Comparison of ENCODE assay signal across 12 cellular contexts in the genomic region with DNA sequence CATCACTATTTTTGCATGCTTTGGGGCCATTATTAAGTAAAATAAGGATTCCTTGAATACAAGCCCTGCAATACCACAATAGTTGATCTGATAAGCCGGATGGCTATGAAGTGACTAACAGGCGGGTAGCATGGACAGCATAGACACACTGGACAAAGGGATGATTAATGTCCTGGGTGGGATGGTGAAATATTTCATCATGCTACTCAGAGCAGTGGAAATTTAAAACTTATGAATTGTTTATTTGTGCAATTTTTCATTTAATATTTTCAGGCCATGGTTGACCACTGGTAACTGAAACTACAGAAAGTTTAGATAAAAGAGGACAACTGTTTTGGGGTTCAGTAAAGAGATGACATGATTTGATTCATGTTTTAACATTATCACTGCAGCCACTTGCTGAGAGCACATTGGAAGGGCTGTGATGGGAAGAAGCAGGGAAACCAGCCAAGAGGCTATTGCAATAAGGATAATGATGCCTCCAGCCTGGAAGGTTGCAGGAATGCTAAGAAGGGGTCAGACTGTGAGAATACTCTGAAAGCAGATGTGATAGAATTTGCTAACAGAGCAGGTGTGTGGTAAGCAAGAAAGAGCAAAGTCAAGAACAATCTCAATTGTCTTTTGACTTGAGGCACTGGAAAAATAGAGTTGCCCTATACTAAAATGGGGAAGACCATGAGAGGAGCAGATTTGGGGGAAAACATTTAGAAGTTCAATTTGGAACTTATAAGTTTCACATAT.
A peak's percentile ranks its signal among the peaks of the same experiment; 100 is the strongest.
DNase-seq lines count a peak whose midpoint lies in the region; TF ChIP-seq lines count a peak whose summit lies in the region.
"Had no signal": no experiment of that assay in that cellular context is flagged by ENCODE, and none has a peak within 500 bp of the region (broad histone marks: within the 10 kb centered on the region; RNA-seq: fewer than 3 reads in every experiment).

No MANE protein-coding gene starts in this region.

- no peak overlapping the region for H3K4ac ChIP-seq in trophoblast cell (ENCODE audit: low read depth, low read length)

- H2AFZ ChIP-seq in trophoblast cell (ENCODE audit: insufficient read depth, low read length, poor library complexity), result no peak overlapping the region

- peak overlapping the region; percentile 82 for H2BK5ac ChIP-seq in trophoblast cell (ENCODE audit: low read depth, low read length, poor library complexity)

- H3K79me1 ChIP-seq in trophoblast cell (ENCODE audit: low read length), result peaks cover 4% of the 10 kb centered on the region

- H3K27ac ChIP-seq in epithelial cell of prostate, result peak overlapping the region; percentile 77
- peak overlapping the region; percentile 32 for H3K27ac ChIP-seq in trophoblast cell (ENCODE audit: low read depth, low read length)

- no peak overlapping the region for H2AK5ac ChIP-seq in trophoblast cell (ENCODE audit: low read length)

- TF ChIP-seq CTCF in GM10248 (IDR thresholded peaks at IDR 0.05; ENCODE audit: control extremely low read depth, extremely low read depth, low read depth, missing control alignments), result no peak

- H4K8ac ChIP-seq in trophoblast cell (ENCODE audit: low read depth, low read length), result peak overlapping the region; percentile 54

- peak overlapping the region; percentile 60 for H2BK120ac ChIP-seq in trophoblast cell (ENCODE audit: insufficient read depth, low read length, poor library complexity)

- H3K36me3 ChIP-seq in trophoblast cell (ENCODE audit: control insufficient read depth in 1 of 2, insufficient read depth in 2 of 2, low read length in 2 of 2), result no peaks in the 10 kb centered on the region

- CTCF ChIA-PET in GM10248 (lab: Yijun Ruan, JAX), result interaction anchor here (1.2 to 1.9 kb wide), 3 partner anchors 9 to 13 kb away, joined by 3 to 5 read pairs (median 4); no protein-coding TSS in a partner anchor

- H3K23ac ChIP-seq in trophoblast cell (ENCODE audit: low read length), result no peak overlapping the region

- H3K4me1 ChIP-seq in trophoblast cell (ENCODE audit: control insufficient read depth in 1 of 2, insufficient read depth in 2 of 2, low read length in 2 of 2), result peaks cover 0 to 7% of the 10 kb centered on the region in 2 experiments

- H3K4me2 ChIP-seq in trophoblast cell (ENCODE audit: low read length), result no peak overlapping the region

- peak overlapping the region; percentile 87 for H4K91ac ChIP-seq in trophoblast cell (ENCODE audit: low read depth, low read length)

- no peak overlapping the region for H3K9ac ChIP-seq in trophoblast cell (ENCODE audit: low read length)

- H4K12ac ChIP-seq in trophoblast cell (ENCODE audit: low read depth, low read length), result no peak overlapping the region

- peak overlapping the region; percentile 74 for H3K14ac ChIP-seq in trophoblast cell (ENCODE audit: low read length)

- POLR2A ChIA-PET in GM10248 (lab: Yijun Ruan, JAX), result no interaction called here

- DNase-seq in GM04503 (ENCODE audit: low read depth), result peak; percentile 68
- DNase-seq in epithelial cell of prostate (ENCODE audit: low read depth, low spot score), result peak; percentile 39
- peak; percentile 82 to 96 for DNase-seq in trophoblast cell
- no peak for DNase-seq in NCI-H1694 (lab: John Stamatoyannopoulos, UW)
- no peak for DNase-seq in activated CD4-positive, alpha-beta T cell treated with anti-CD3 and anti-CD28 coated beads for 4 hours
- DNase-seq in GM10248 (ENCODE audit: extremely low spot score), result no peak
- no peak for DNase-seq in activated CD4-positive, alpha-beta T cell treated with anti-CD3 and anti-CD28 coated beads for 48 hours
- DNase-seq: activated CD8-positive, alpha-beta memory T cell treated with anti-CD3 and anti-CD28 coated beads, Interleukin-2, amount 10 ng/mL, durations not matched to agents 7 days and 5 days; DMS79; left colon; NCI-H69 had no signal

- peak overlapping the region; percentile 49 for H2BK12ac ChIP-seq in trophoblast cell (ENCODE audit: low read length)

- H3K18ac ChIP-seq in trophoblast cell (ENCODE audit: low read length), result no peak overlapping the region

- H3K9me3 ChIP-seq in trophoblast cell (ENCODE audit: insufficient read depth, low read depth, low read length), result no peaks in the 10 kb centered on the region

- H3K27me3 ChIP-seq in trophoblast cell (ENCODE audit: insufficient read depth, low read length), result no peaks in the 10 kb centered on the region

- H3K4me3 ChIP-seq in trophoblast cell (ENCODE audit: low read depth, low read length), result no peak overlapping the region

- WGBS in trophoblast cell (ENCODE audit: extremely low coverage, insufficient coverage, insufficient read length), result no CpG with 5 or more reads among the region's 2 CpGs

- H3K79me2 ChIP-seq in trophoblast cell (ENCODE audit: control insufficient read depth, insufficient read depth, low read length, poor library complexity), result no peaks in the 10 kb centered on the region

TF ChIP-seq in PFSK-1, 5 proteins besides CTCF, POLR2A, EP300 and RAD21:
- TF ChIP-seq TAF1 (IDR thresholded peaks at IDR 0.05; ENCODE audit: borderline replicate concordance, insufficient read depth, low read length) (peak; percentile 16; the same call in 1 of the 2 replicates), POLR2AphosphoS5 (IDR thresholded peaks at IDR 0.05; ENCODE audit: low read depth, low read length) (no peak), FOXP2 (optimal IDR thresholded peaks at IDR 0.05; ENCODE audit: borderline replicate concordance, extremely low read depth, extremely low read length, insufficient read depth) (no peak), SIN3A (IDR thresholded peaks at IDR 0.05; ENCODE audit: borderline replicate concordance, insufficient read depth, low read length) (peak; percentile 36; the same call in 1 of the 2 replicates)
- TF ChIP-seq, protein P1, sequence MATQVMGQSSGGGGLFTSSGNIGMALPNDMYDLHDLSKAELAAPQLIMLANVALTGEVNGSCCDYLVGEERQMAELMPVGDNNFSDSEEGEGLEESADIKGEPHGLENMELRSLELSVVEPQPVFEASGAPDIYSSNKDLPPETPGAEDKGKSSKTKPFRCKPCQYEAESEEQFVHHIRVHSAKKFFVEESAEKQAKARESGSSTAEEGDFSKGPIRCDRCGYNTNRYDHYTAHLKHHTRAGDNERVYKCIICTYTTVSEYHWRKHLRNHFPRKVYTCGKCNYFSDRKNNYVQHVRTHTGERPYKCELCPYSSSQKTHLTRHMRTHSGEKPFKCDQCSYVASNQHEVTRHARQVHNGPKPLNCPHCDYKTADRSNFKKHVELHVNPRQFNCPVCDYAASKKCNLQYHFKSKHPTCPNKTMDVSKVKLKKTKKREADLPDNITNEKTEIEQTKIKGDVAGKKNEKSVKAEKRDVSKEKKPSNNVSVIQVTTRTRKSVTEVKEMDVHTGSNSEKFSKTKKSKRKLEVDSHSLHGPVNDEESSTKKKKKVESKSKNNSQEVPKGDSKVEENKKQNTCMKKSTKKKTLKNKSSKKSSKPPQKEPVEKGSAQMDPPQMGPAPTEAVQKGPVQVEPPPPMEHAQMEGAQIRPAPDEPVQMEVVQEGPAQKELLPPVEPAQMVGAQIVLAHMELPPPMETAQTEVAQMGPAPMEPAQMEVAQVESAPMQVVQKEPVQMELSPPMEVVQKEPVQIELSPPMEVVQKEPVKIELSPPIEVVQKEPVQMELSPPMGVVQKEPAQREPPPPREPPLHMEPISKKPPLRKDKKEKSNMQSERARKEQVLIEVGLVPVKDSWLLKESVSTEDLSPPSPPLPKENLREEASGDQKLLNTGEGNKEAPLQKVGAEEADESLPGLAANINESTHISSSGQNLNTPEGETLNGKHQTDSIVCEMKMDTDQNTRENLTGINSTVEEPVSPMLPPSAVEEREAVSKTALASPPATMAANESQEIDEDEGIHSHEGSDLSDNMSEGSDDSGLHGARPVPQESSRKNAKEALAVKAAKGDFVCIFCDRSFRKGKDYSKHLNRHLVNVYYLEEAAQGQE (IDR thresholded peaks at IDR 0.05; ENCODE audit: insufficient read depth in 1 of 2, low read depth in 2 of 2, low read length in 2 of 2), result peak in 1 of 2 experiments; percentile 70; a peak in 1 of 4 replicates

Comparison
In these comparisons a context has a peak if more than half of its experiments do, and no peak if none do; other contexts are left out.
1. DNase-seq: peak in GM04503 (single experiment), epithelial cell of prostate (single experiment) and trophoblast cell (2 of 2); none in NCI-H1694 (single experiment), activated CD4-positive, alpha-beta T cell treated with anti-CD3 and anti-CD28 coated beads for 4 hours (0 of 2), GM10248 (single experiment) and activated CD4-positive, alpha-beta T cell treated with anti-CD3 and anti-CD28 coated beads for 48 hours (single experiment).